ENCODE assay signal across 1 cellular context in genomic region chr10:8302565-8302964, GRCh38.
TF ChIP-seq lines count a peak whose summit lies in the region.

No MANE protein-coding gene starts in this region.

TF ChIP-seq in GM23338, 12 proteins besides CTCF, POLR2A, EP300 and RAD21 (continued from another document):
- TF ChIP-seq REST (IDR thresholded peaks at IDR 0.05; ENCODE audit: unreplicated experiment) (no peak), ETS1 (IDR thresholded peaks at IDR 0.05) (no peak)
TF ChIP-seq in GM23338: peak in this region for 0.
